20 cellular contexts compared by ENCODE assay signal in the genomic region with DNA sequence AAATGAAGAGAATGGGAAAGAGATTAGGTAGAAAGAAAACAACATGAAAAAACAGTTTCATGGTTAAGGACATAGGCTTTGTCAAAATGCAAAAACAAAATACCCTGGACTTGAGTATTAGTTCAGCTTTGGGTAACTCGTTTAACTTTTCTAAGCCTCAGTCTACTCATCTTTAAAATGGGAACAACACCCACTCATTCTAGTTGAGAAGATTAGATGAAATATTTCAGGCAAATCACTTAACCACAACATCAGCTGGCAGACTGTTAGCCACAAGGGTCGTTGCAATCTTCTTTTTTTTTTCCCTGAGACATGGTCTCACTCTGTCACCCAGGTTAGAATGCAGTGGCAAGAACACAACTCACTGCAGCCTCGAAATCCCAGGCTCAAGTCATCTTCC.
DNase-seq lines count a peak whose midpoint lies in the region; ATAC-seq and TF ChIP-seq lines count a peak whose summit lies in the region.
"Had no signal": no experiment of that assay in that cellular context is flagged by ENCODE, and none has a peak within 500 bp of the region (broad histone marks: within the 10 kb centered on the region; RNA-seq: fewer than 3 reads in every experiment).

No MANE protein-coding gene starts in this region.

- CTCF ChIA-PET in IMR-90 (lab: Yijun Ruan, JAX): no interaction called here

- peaks cover 59% of the 10 kb centered on the region for H3K4me1 Mint-ChIP-seq in nephron progenitor cell
- H3K4me1 Mint-ChIP-seq: activated CD4-positive, alpha-beta T cell treated with anti-CD3 and anti-CD28 coated beads, Interleukin-2, amount 10 ng/mL, durations not matched to agents 7 days and 5 days; activated naive CD4-positive, alpha-beta T cell treated with anti-CD3 and anti-CD28 coated beads, Interleukin-2, amount 50 U/mL, for 24 hours had no signal

- no peak overlapping the region for H3K4me3 ChIP-seq in DND-41 (ENCODE audit: low read depth in 1 of 2, low read length in 2 of 2)
- no peak overlapping the region for H3K4me3 ChIP-seq in IMR-90 (ENCODE audit: insufficient read depth, low read depth, low read length)
- H3K4me3 ChIP-seq in epithelial cell of esophagus (ENCODE audit: low read length): no peak overlapping the region
- no peak overlapping the region for H3K4me3 ChIP-seq in tibial nerve
- H3K4me3 ChIP-seq: Peyer's patch, uterus had no signal

- H3K27me3 Mint-ChIP-seq in nephron progenitor cell (ENCODE audit: low read depth, poor library complexity): no peaks in the 10 kb centered on the region

- H3K36me3 Mint-ChIP-seq in nephron progenitor cell (ENCODE audit: low read depth): peaks cover 1% of the 10 kb centered on the region
- H3K36me3 Mint-ChIP-seq: activated CD8-positive, alpha-beta memory T cell treated with anti-CD3 and anti-CD28 coated beads, Interleukin-2, amount 10 ng/mL, durations not matched to agents 7 days and 5 days had no signal

- TF ChIP-seq POLR2A in IMR-90 (IDR thresholded peaks at IDR 0.05; ENCODE audit: low read depth, low read length): no peak
- TF ChIP-seq POLR2A in tibial nerve (IDR thresholded peaks at IDR 0.05): no peak

- H3K9ac ChIP-seq in DND-41 (ENCODE audit: low read depth, low read length) (no peak overlapping the region), IMR-90 (ENCODE audit: low read depth, low read length) (no peak overlapping the region)

- DNase-seq in DND-41: peak; percentile 6
- DNase-seq in IMR-90: no peak
- peak; percentile 12 for DNase-seq in epithelial cell of esophagus (ENCODE audit: low read depth)
- no peak for DNase-seq in nephron progenitor cell
- no peak for DNase-seq in activated gamma-delta T cell treated with Interleukin-2 at 50 U/mL for 16 hours
- no peak for DNase-seq in tibial nerve (ENCODE audit: low spot score in 2 of 2)
- DNase-seq in left colon: no peak
- DNase-seq: activated CD4-positive, alpha-beta T cell treated with anti-CD3 and anti-CD28 coated beads, Interleukin-2, amount 10 ng/mL, durations not matched to agents 7 days and 5 days; activated CD8-positive, alpha-beta memory T cell treated with anti-CD3 and anti-CD28 coated beads, Interleukin-2, amount 10 ng/mL, durations not matched to agents 7 days and 5 days; glutamatergic neuron; MM.1S; NCI-H1436; NCI-H510A treated with DMSO at 0.1 percent for 48 hours; NK-92 treated with Interleukin-12 subunit alpha and Interleukin-12 subunit beta, amount 100 ng/mL, for 24 hours; Peyer's patch; posterior cingulate gyrus; T-helper 2 cell; uterus had no signal

- H3K23ac ChIP-seq in IMR-90 (ENCODE audit: low read depth, low read length): no peak overlapping the region

- no peak overlapping the region for H2BK5ac ChIP-seq in IMR-90 (ENCODE audit: low read depth, low read length, poor library complexity, severe bottlenecking)

- peaks cover 8% of the 10 kb centered on the region; the same call in 1 of the 2 replicates for H3K9me1 ChIP-seq in IMR-90 (ENCODE audit: insufficient read depth, low read length)

- no peaks in the 10 kb centered on the region for H3K79me2 ChIP-seq in DND-41 (ENCODE audit: insufficient read depth, low read length)

- H2BK15ac ChIP-seq in IMR-90 (ENCODE audit: low read depth, low read length): no peak overlapping the region

- H3K36me3 ChIP-seq in DND-41 (ENCODE audit: insufficient read depth, low read length): no peaks in the 10 kb centered on the region
- H3K36me3 ChIP-seq in IMR-90 (ENCODE audit: control insufficient read depth, insufficient read depth, low read length): 0 out of 2 replicates have a peak, but pooled peaks cover 2% of the 10 kb centered on the region
- no peaks in the 10 kb centered on the region for H3K36me3 ChIP-seq in tibial nerve
- H3K36me3 ChIP-seq: Peyer's patch, uterus had no signal

- H3K27ac ChIP-seq in DND-41 (ENCODE audit: low read length) (no peak overlapping the region), IMR-90 (ENCODE audit: insufficient read depth, low read length) (no peak overlapping the region), tibial nerve (peak overlapping the region in 1 of 4 donors; percentile 43)
- H3K27ac ChIP-seq: Peyer's patch, uterus had no signal

- H3K4ac ChIP-seq in IMR-90 (ENCODE audit: low read depth, low read length): 0 out of 2 replicates have a peak overlapping the region, but pooled peaks have one; percentile 1

- no TSS peak for BruUV-seq in IMR-90 (replicated peaks; lab: Mats Ljungman, UMichigan)

- intact Hi-C loops in IMR-90 (cut with micrococcal nuclease): no loop called here
- intact Hi-C loops in left colon (cut with DNase I, micrococcal nuclease): no loop called here

- no peak overlapping the region for H4K91ac ChIP-seq in IMR-90 (ENCODE audit: insufficient read depth, low read depth, low read length)

- TF ChIP-seq CTCF in DND-41 (IDR thresholded peaks at IDR 0.05; ENCODE audit: borderline replicate concordance, extremely low read depth, low read length, poor library complexity, severe bottlenecking) (no peak), IMR-90 (conservative IDR thresholded peaks at IDR 0.05; ENCODE audit: low read depth, low read length) (no peak), epithelial cell of esophagus (IDR thresholded peaks at IDR 0.05; ENCODE audit: insufficient read depth, low read depth, low read length, missing control alignments) (no peak), nephron progenitor cell (IDR thresholded peaks at IDR 0.05) (no peak), tibial nerve (IDR thresholded peaks at IDR 0.05) (no peak)

- ATAC-seq in DND-41 (ENCODE audit: insufficient read depth, low read depth) (peak; percentile 45; the same call in 2 of the 3 replicates), IMR-90 (ENCODE audit: low read depth) (no peak), left colon (no peak)
- ATAC-seq: activated CD8-positive, alpha-beta memory T cell treated with anti-CD3 and anti-CD28 coated beads, Interleukin-2, amount 10 ng/mL, durations not matched to agents 7 days and 5 days had no signal

- H3K4me1 ChIP-seq in DND-41 (ENCODE audit: insufficient read depth, low read length) (no peaks in the 10 kb centered on the region), IMR-90 (ENCODE audit: control insufficient read depth, insufficient read depth, low read length) (peaks cover 22% of the 10 kb centered on the region), tibial nerve (peaks cover 0 to 29% (median 0%) of the 10 kb centered on the region in 4 donors)
- H3K4me1 ChIP-seq: Peyer's patch, uterus had no signal

- peak overlapping the region; percentile 10; the same call in 1 of the 2 replicates for H2AK5ac ChIP-seq in IMR-90 (ENCODE audit: low read depth, low read length)

- peaks cover 1% of the 10 kb centered on the region for H3K9me3 Mint-ChIP-seq in nephron progenitor cell
- H3K9me3 Mint-ChIP-seq: activated CD4-positive, alpha-beta T cell treated with anti-CD3 and anti-CD28 coated beads, Interleukin-2, amount 10 ng/mL, durations not matched to agents 7 days and 5 days; activated naive CD4-positive, alpha-beta T cell treated with anti-CD3 and anti-CD28 coated beads, Interleukin-2, amount 50 U/mL, for 24 hours; neural crest cell had no signal

- 0 out of 2 replicates have a peak overlapping the region, but pooled peaks have one; percentile 4 for H4K5ac ChIP-seq in IMR-90 (ENCODE audit: low read depth, low read length)

- no peak for TF ChIP-seq RAD21 in IMR-90 (IDR thresholded peaks at IDR 0.05; ENCODE audit: low read length)

- H2BK20ac ChIP-seq in IMR-90 (ENCODE audit: low read depth, low read length): no peak overlapping the region

- H2AFZ ChIP-seq in DND-41 (ENCODE audit: low read depth, low read length) (no peak overlapping the region), IMR-90 (replicated peaks; ENCODE audit: low read length, poor library complexity) (no peak overlapping the region)

- no peak overlapping the region for H3K56ac ChIP-seq in IMR-90 (ENCODE audit: extremely low read depth, insufficient read depth, low read length)

- peak overlapping the region; percentile 62 for H3K18ac ChIP-seq in IMR-90 (ENCODE audit: low read depth, low read length)

- peak overlapping the region; percentile 21; the same call in 1 of the 2 replicates for H2BK120ac ChIP-seq in IMR-90 (ENCODE audit: low read depth, low read length)

- no CpG with 5 or more reads among the region's 3 CpGs for WGBS in IMR-90 (ENCODE audit: extremely low coverage in 2 of 2, insufficient read length in 1 of 2), 2 experiments
- 70 to 80% methylated on average over 3 of the region's 3 CpGs for WGBS in tibial nerve, 2 donors

- in situ Hi-C loops in IMR-90 (cut with MboI; ENCODE audit: low sequenced_read_pairs): no loop called here

- no peaks in the 10 kb centered on the region for H3K9me3 ChIP-seq in DND-41 (ENCODE audit: insufficient read depth, low read length, severe bottlenecking)
- no peaks in the 10 kb centered on the region for H3K9me3 ChIP-seq in IMR-90 (ENCODE audit: control insufficient read depth, insufficient read depth, low read length)
- H3K9me3 ChIP-seq in tibial nerve: no peaks in the 10 kb centered on the region
- H3K9me3 ChIP-seq: Peyer's patch, uterus had no signal

- no peak overlapping the region for H2AK9ac ChIP-seq in IMR-90 (replicated peaks; ENCODE audit: low read depth, low read length, poor library complexity)

- dilution Hi-C loops in IMR-90 (cut with HindIII; ENCODE audit: low sequenced_read_pairs, unreplicated experiment): no loop called here

- no peak for TF ChIP-seq EP300 in tibial nerve (IDR thresholded peaks at IDR 0.05)

- H4K8ac ChIP-seq in IMR-90 (ENCODE audit: low read depth in 2 of 2, low read length in 2 of 2): no peak overlapping the region

- H4K20me1 ChIP-seq in DND-41 (ENCODE audit: insufficient read depth, low read length) (no peaks in the 10 kb centered on the region), IMR-90 (ENCODE audit: insufficient read depth, low read length) (peaks cover 7% of the 10 kb centered on the region)

- POLR2A ChIA-PET in IMR-90 (lab: Charles Lee; ENCODE audit: unreplicated experiment): no interaction called here

- H3K4me2 ChIP-seq in DND-41 (ENCODE audit: insufficient read depth, low read length) (no peak overlapping the region), IMR-90 (ENCODE audit: low read depth, low read length) (no peak overlapping the region)

- no peak overlapping the region for H3K4me3 Mint-ChIP-seq in nephron progenitor cell
- H3K4me3 Mint-ChIP-seq: activated CD4-positive, alpha-beta T cell treated with anti-CD3 and anti-CD28 coated beads, Interleukin-2, amount 10 ng/mL, durations not matched to agents 7 days and 5 days; activated CD8-positive, alpha-beta memory T cell treated with anti-CD3 and anti-CD28 coated beads, Interleukin-2, amount 10 ng/mL, durations not matched to agents 7 days and 5 days; activated naive CD4-positive, alpha-beta T cell treated with anti-CD3 and anti-CD28 coated beads, Interleukin-2, amount 50 U/mL, for 24 hours; neural crest cell had no signal

- peak overlapping the region; percentile 50 for H3K27ac Mint-ChIP-seq in nephron progenitor cell
- H3K27ac Mint-ChIP-seq: activated CD4-positive, alpha-beta T cell treated with anti-CD3 and anti-CD28 coated beads, Interleukin-2, amount 10 ng/mL, durations not matched to agents 7 days and 5 days; activated CD8-positive, alpha-beta memory T cell treated with anti-CD3 and anti-CD28 coated beads, Interleukin-2, amount 10 ng/mL, durations not matched to agents 7 days and 5 days; activated naive CD4-positive, alpha-beta T cell treated with anti-CD3 and anti-CD28 coated beads, Interleukin-2, amount 50 U/mL, for 24 hours had no signal

- no peak overlapping the region for H3K14ac ChIP-seq in IMR-90 (replicated peaks; ENCODE audit: low read depth, low read length)

- peaks cover 13 to 25% of the 10 kb centered on the region in 2 experiments; a peak in 3 of 4 replicates for H3K79me1 ChIP-seq in IMR-90 (ENCODE audit: low read depth in 1 of 2, low read length in 2 of 2)

- no peaks in the 10 kb centered on the region for H3K27me3 ChIP-seq in DND-41 (ENCODE audit: insufficient read depth, low read length, poor library complexity)
- no peaks in the 10 kb centered on the region for H3K27me3 ChIP-seq in IMR-90 (ENCODE audit: control insufficient read depth, insufficient read depth, low read length)
- no peaks in the 10 kb centered on the region for H3K27me3 ChIP-seq in tibial nerve
- H3K27me3 ChIP-seq: Peyer's patch, uterus had no signal

Comparison
In these comparisons a context has a peak if more than half of its experiments do, and no peak if none do; other contexts are left out.
1. DNase-seq: peak in DND-41 (single experiment) and epithelial cell of esophagus (single experiment); none in IMR-90 (single experiment), nephron progenitor cell (single experiment), activated gamma-delta T cell treated with Interleukin-2 at 50 U/mL for 16 hours (single experiment), tibial nerve (0 of 2) and left colon (0 of 2).